ENCODE assay signal across 8 cellular contexts in genomic region chr1:213014642-213015041, GRCh38. TPM values are rescaled to one million over a fixed set of nuclear protein-coding genes. Genes with fewer than 3 reads are reported as not detected.
A peak's percentile ranks its signal among the peaks of the same experiment; 100 is the strongest.
DNase-seq lines count a peak whose midpoint lies in the region; ATAC-seq and TF ChIP-seq lines count a peak whose summit lies in the region.

No MANE protein-coding gene starts in this region.

- intact Hi-C loops in CD8-positive, alpha-beta T cell (cut with DNase I, micrococcal nuclease): loop anchor here (1.0 to 10.0 kb wide), 14 partner anchors 37 to 1756 kb away; partner anchors contain the start of genes DTL (in 2 of the 2), INTS7 (in 2 of the 2), PACC1 (in 2 of the 2) and RPS6KC1 (in 2 of the 2)

- H3K4me1 Mint-ChIP-seq in CD8-positive, alpha-beta T cell (ENCODE audit: low read depth): peaks cover 40% of the 10 kb centered on the region

- no peaks in the 10 kb centered on the region for H3K27me3 Mint-ChIP-seq in CD8-positive, alpha-beta T cell (ENCODE audit: low read depth)

- peak overlapping the region; percentile 100 for H3K4me3 Mint-ChIP-seq in CD8-positive, alpha-beta T cell

- H3K36me3 ChIP-seq in CD8-positive, alpha-beta T cell (ENCODE audit: insufficient read depth, low read length): no peaks in the 10 kb centered on the region
- H3K36me3 ChIP-seq in HUES64 (ENCODE audit: insufficient read depth, low read length) (peaks cover 29% of the 10 kb centered on the region), kidney epithelial cell (ENCODE audit: control insufficient read depth, insufficient read depth, low read length) (no peaks in the 10 kb centered on the region), suprapubic skin (no peaks in the 10 kb centered on the region)

- no peak for TF ChIP-seq CTCF in CD8-positive, alpha-beta T cell (IDR thresholded peaks at IDR 0.05)
- TF ChIP-seq CTCF in kidney epithelial cell (IDR thresholded peaks at IDR 0.05; ENCODE audit: insufficient read depth, low read length, poor library complexity, severe bottlenecking) (no peak), suprapubic skin (IDR thresholded peaks at IDR 0.05) (no peak)

- peaks cover 28% of the 10 kb centered on the region for H3K36me3 Mint-ChIP-seq in CD8-positive, alpha-beta T cell

- H3K27ac ChIP-seq in CD8-positive, alpha-beta T cell (ENCODE audit: low read depth, low read length): peak overlapping the region; percentile 92
- H3K27ac ChIP-seq in HUES64 (ENCODE audit: low read depth, low read length): peak overlapping the region; percentile 86
- H3K27ac ChIP-seq in suprapubic skin: peak overlapping the region; percentile 88

- CTCF ChIA-PET in CD8-positive, alpha-beta T cell (lab: Charles Lee): interaction anchor here (1.3 kb wide), 1 partner anchor 19 kb away, joined by 5 read pairs; no protein-coding TSS in a partner anchor

- ATAC-seq in CD8-positive, alpha-beta T cell: no peak
- no peak for ATAC-seq in HG03378 (IDR thresholded peaks at IDR 0.05; ENCODE audit: unreplicated experiment)

- no peak for TF ChIP-seq EP300 in suprapubic skin (IDR thresholded peaks at IDR 0.05)

- H3K9me3 Mint-ChIP-seq in CD8-positive, alpha-beta T cell: no peaks in the 10 kb centered on the region

- no peak for TF ChIP-seq POLR2A in suprapubic skin (IDR thresholded peaks at IDR 0.05)

- no peaks in the 10 kb centered on the region for H3K9me3 ChIP-seq in CD8-positive, alpha-beta T cell (ENCODE audit: low read length)
- no peaks in the 10 kb centered on the region for H3K9me3 ChIP-seq in HUES64 (ENCODE audit: insufficient read depth, low read depth, low read length)
- no peaks in the 10 kb centered on the region for H3K9me3 ChIP-seq in suprapubic skin

- peak overlapping the region; percentile 96 for H3K4me3 ChIP-seq in CD8-positive, alpha-beta T cell (ENCODE audit: low read depth, low read length)
- peak overlapping the region; percentile 77 for H3K4me3 ChIP-seq in HUES64 (ENCODE audit: low read length)
- peak overlapping the region; percentile 99 for H3K4me3 ChIP-seq in kidney epithelial cell (ENCODE audit: low read depth, low read length)
- H3K4me3 ChIP-seq in suprapubic skin: peak overlapping the region; percentile 70

- peaks cover 19% of the 10 kb centered on the region for H3K4me1 ChIP-seq in CD8-positive, alpha-beta T cell (ENCODE audit: insufficient read depth, low read length)
- H3K4me1 ChIP-seq in HUES64 (ENCODE audit: insufficient read depth, low read length) (peaks cover 10% of the 10 kb centered on the region; the same call in 1 of the 2 replicates), suprapubic skin (peaks cover 10% of the 10 kb centered on the region)

- 57% methylated on average over 3 of the region's 7 CpGs for WGBS in HUES64
- 10% methylated on average over 7 of the region's 7 CpGs for WGBS in suprapubic skin

- peak overlapping the region; percentile 100 for H3K27ac Mint-ChIP-seq in CD8-positive, alpha-beta T cell

- DNase-seq in CD8-positive, alpha-beta T cell: no peak
- peak; percentile 57 for DNase-seq in amniotic epithelial cell (ENCODE audit: low read depth)
- DNase-seq in kidney epithelial cell (ENCODE audit: low read depth): no peak
- DNase-seq in suprapubic skin (ENCODE audit: low spot score in 2 of 2): no peak
- DNase-seq in NCI-H128 (lab: John Stamatoyannopoulos, UW; ENCODE audit: unreplicated experiment): no peak
- no peak for DNase-seq in HCEC 1CT

- POLR2A ChIA-PET in CD8-positive, alpha-beta T cell (lab: Charles Lee): interaction anchor here (0.6 kb wide), 2 partner anchors 12 to 656 kb away, joined by 3 read pairs; no protein-coding TSS in a partner anchor

- H3K27me3 ChIP-seq in CD8-positive, alpha-beta T cell (ENCODE audit: insufficient read depth, low read length): no peaks in the 10 kb centered on the region
- H3K27me3 ChIP-seq in HUES64 (ENCODE audit: insufficient read depth, low read length) (no peaks in the 10 kb centered on the region), kidney epithelial cell (ENCODE audit: control insufficient read depth, insufficient read depth, low read length) (no peaks in the 10 kb centered on the region), suprapubic skin (no peaks in the 10 kb centered on the region)

- H3K9ac ChIP-seq in HUES64 (ENCODE audit: low read depth, low read length): peak overlapping the region; percentile 92

RNA-seq across cellular contexts. Expression of gene ANGEL2, which starts 1.0 kb away (rescaled TPM):
- 10 to 100 TPM; 47.4 to 52.5 TPM for total RNA-seq in CD8-positive, alpha-beta T cell
- 28.3 TPM for polyA plus RNA-seq in HUES64 (2013, experiment 1 of 2)
- 21.7 TPM for polyA plus RNA-seq in HUES64 (2013, experiment 2 of 2)
- 31.8 and 36.8 TPM in 2 replicates for total RNA-seq in kidney epithelial cell
- total RNA-seq in suprapubic skin: 100 to 1,000 TPM in 1 of 4 donors, 10 to 100 TPM in 3; 27.9 to 116 (median 36.0) TPM

RNA-seq across cellular contexts. Expression of gene RPS6KC1, which starts 36.4 kb away (rescaled TPM):
- total RNA-seq in CD8-positive, alpha-beta T cell: 1 to 10 TPM; 5.3 to 5.6 TPM
- 13.9 TPM for polyA plus RNA-seq in HUES64 (2013, experiment 1 of 2)
- 12.7 TPM for polyA plus RNA-seq in HUES64 (2013, experiment 2 of 2)
- total RNA-seq in kidney epithelial cell: 12.9 and 14.9 TPM in 2 replicates
- total RNA-seq in suprapubic skin: 10 to 100 TPM in 3 of 4 donors, 1 to 10 TPM in 1; 9.3 to 18.3 (median 14.2) TPM
